In the genomic region with DNA sequence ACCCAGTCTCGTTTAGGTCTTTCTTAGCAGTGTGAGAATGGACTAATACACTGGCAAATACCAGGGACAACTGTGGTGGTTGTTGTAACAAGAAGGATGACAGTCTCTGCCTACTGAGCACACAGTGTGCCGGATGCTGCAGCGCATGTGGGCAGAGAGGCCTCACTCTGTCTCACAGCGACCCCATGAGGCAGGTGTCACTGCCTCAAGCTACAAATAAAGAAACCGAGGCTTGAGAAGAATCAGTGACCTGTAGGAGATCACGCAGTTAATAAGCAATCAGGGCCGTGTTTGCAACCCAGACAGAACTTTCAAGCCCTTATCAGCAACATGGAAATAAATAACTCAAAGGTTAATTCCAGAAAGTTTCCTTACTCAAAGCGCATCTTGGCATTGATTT, we compare ENCODE assay signal across 8 cellular contexts. TPM values are rescaled to one million over a fixed set of nuclear protein-coding genes. Genes with fewer than 3 reads are reported as not detected.
A peak's percentile ranks its signal among the peaks of the same experiment; 100 is the strongest.
DNase-seq lines count a peak whose midpoint lies in the region; ATAC-seq and TF ChIP-seq lines count a peak whose summit lies in the region.

No MANE protein-coding gene starts in this region.

- peak; percentile 25 to 33 for DNase-seq in activated T-cell treated with anti-CD3 and anti-CD28 coated beads, Interleukin-2, amount 50 U/mL, for 72 hours
- no peak for DNase-seq in activated T-cell treated with anti-CD3 and anti-CD28 coated beads, Interleukin-2, amount 50 U/mL, for 4 hours
- DNase-seq in SW480 (ENCODE audit: low spot score) (peak; percentile 21), fibroblast of mammary gland (ENCODE audit: low read depth) (peak; percentile 47), pons (ENCODE audit: low spot score) (peak; percentile 56), NOMO-1 treated with dmso at 0.1 percent for 144 hours (lab: John Stamatoyannopoulos, UW; ENCODE audit: unreplicated experiment) (no peak), CD14-positive monocyte (ENCODE audit: low spot score) (no peak)

- no peaks in the 10 kb centered on the region for H3K9me3 Mint-ChIP-seq in activated T-cell treated with anti-CD3 and anti-CD28 coated beads, Interleukin-2, amount 50 U/mL, for 72 hours
- H3K9me3 Mint-ChIP-seq in activated T-cell treated with anti-CD3 and anti-CD28 coated beads, Interleukin-2, amount 50 U/mL, for 4 hours, result no peaks in the 10 kb centered on the region
- peaks cover 0 to 1% (median 0%) of the 10 kb centered on the region in 7 donors for H3K9me3 Mint-ChIP-seq in CD14-positive monocyte

- H3K27me3 Mint-ChIP-seq in activated T-cell treated with anti-CD3 and anti-CD28 coated beads, Interleukin-2, amount 50 U/mL, for 72 hours (ENCODE audit: low read depth), result peaks cover 23% of the 10 kb centered on the region
- peaks cover 20% of the 10 kb centered on the region for H3K27me3 Mint-ChIP-seq in activated T-cell treated with anti-CD3 and anti-CD28 coated beads, Interleukin-2, amount 50 U/mL, for 4 hours (ENCODE audit: low read depth)
- H3K27me3 Mint-ChIP-seq in CD14-positive monocyte (ENCODE audit: low read depth in 3 of 3), result peaks cover 20 to 21% (median 20%) of the 10 kb centered on the region in 3 donors

- H3K4me1 Mint-ChIP-seq in activated T-cell treated with anti-CD3 and anti-CD28 coated beads, Interleukin-2, amount 50 U/mL, for 72 hours (ENCODE audit: low read depth), result no peaks in the 10 kb centered on the region
- peaks cover 7% of the 10 kb centered on the region for H3K4me1 Mint-ChIP-seq in activated T-cell treated with anti-CD3 and anti-CD28 coated beads, Interleukin-2, amount 50 U/mL, for 4 hours (ENCODE audit: low read depth)
- peaks cover 6% of the 10 kb centered on the region for H3K4me1 Mint-ChIP-seq in CD14-positive monocyte

- intact Hi-C loops in CD14-positive monocyte (cut with micrococcal nuclease), result no loop called here

- H3K36me3 Mint-ChIP-seq in activated T-cell treated with anti-CD3 and anti-CD28 coated beads, Interleukin-2, amount 50 U/mL, for 72 hours (ENCODE audit: insufficient read depth in 2 of 2), result no peaks in the 10 kb centered on the region
- H3K36me3 Mint-ChIP-seq in activated T-cell treated with anti-CD3 and anti-CD28 coated beads, Interleukin-2, amount 50 U/mL, for 4 hours (ENCODE audit: insufficient read depth), result no peaks in the 10 kb centered on the region
- H3K36me3 Mint-ChIP-seq in CD14-positive monocyte, result no peaks in the 10 kb centered on the region

- no peak overlapping the region for H3K4me3 ChIP-seq in fibroblast of mammary gland (ENCODE audit: control insufficient read depth, low read depth, low read length)

- H3K4me3 Mint-ChIP-seq in activated T-cell treated with anti-CD3 and anti-CD28 coated beads, Interleukin-2, amount 50 U/mL, for 72 hours, result no peak overlapping the region
- H3K4me3 Mint-ChIP-seq in activated T-cell treated with anti-CD3 and anti-CD28 coated beads, Interleukin-2, amount 50 U/mL, for 4 hours, result no peak overlapping the region
- no peak overlapping the region for H3K4me3 Mint-ChIP-seq in CD14-positive monocyte

- peak; percentile 45 for TF ChIP-seq CTCF in fibroblast of mammary gland (conservative IDR thresholded peaks at IDR 0.05; ENCODE audit: control insufficient read depth, insufficient read depth, low read depth, low read length)
- TF ChIP-seq CTCF in CD14-positive monocyte (IDR thresholded peaks at IDR 0.05), result no peak

- no peak overlapping the region for H3K27ac Mint-ChIP-seq in activated T-cell treated with anti-CD3 and anti-CD28 coated beads, Interleukin-2, amount 50 U/mL, for 72 hours
- H3K27ac Mint-ChIP-seq in CD14-positive monocyte, result no peak overlapping the region

- peak; percentile 43 to 64 for ATAC-seq in activated T-cell treated with anti-CD3 and anti-CD28 coated beads, Interleukin-2, amount 50 U/mL, for 72 hours (replicated peaks in 1 of 2)
- no peak for ATAC-seq in activated T-cell treated with anti-CD3 and anti-CD28 coated beads, Interleukin-2, amount 50 U/mL, for 4 hours
- no peak for ATAC-seq in GM19351 (IDR thresholded peaks at IDR 0.05; ENCODE audit: unreplicated experiment)

RNA-seq across cellular contexts. Expression of a gene that starts 40.5 kb away (rescaled TPM):
- total RNA-seq in activated T-cell treated with anti-CD3 and anti-CD28 coated beads, Interleukin-2, amount 50 U/mL, for 72 hours, result 1 to 10 TPM in 1 of 2 donors, under 1 TPM in 1; 0.46 to 1.5 TPM
- under 1 TPM; 0.61 to 0.84 (median 0.71) TPM for total RNA-seq in activated T-cell treated with anti-CD3 and anti-CD28 coated beads, Interleukin-2, amount 50 U/mL, for 4 hours
- 1 to 10 TPM; 1.8 to 1.9 TPM for polyA plus RNA-seq in CD14-positive monocyte

Comparison
In these comparisons a context has a peak if more than half of its experiments do, and no peak if none do; other contexts are left out.
1. ATAC-seq: peak in activated T-cell treated with anti-CD3 and anti-CD28 coated beads, Interleukin-2, amount 50 U/mL, for 72 hours (2 of 2); none in activated T-cell treated with anti-CD3 and anti-CD28 coated beads, Interleukin-2, amount 50 U/mL, for 4 hours (0 of 2) and GM19351 (single experiment).
2. DNase-seq: peak in activated T-cell treated with anti-CD3 and anti-CD28 coated beads, Interleukin-2, amount 50 U/mL, for 72 hours (2 of 2), SW480 (single experiment), fibroblast of mammary gland (single experiment) and pons (single experiment); none in activated T-cell treated with anti-CD3 and anti-CD28 coated beads, Interleukin-2, amount 50 U/mL, for 4 hours (single experiment), NOMO-1 treated with dmso at 0.1 percent for 144 hours (single experiment) and CD14-positive monocyte (single experiment).